ENCODE assay signal across 12 cellular contexts in genomic region chr21:45289655-45290515, GRCh38. TPM values are rescaled to one million over a fixed set of nuclear protein-coding genes. Genes with fewer than 3 reads are reported as not detected.
DNase-seq lines count a peak whose midpoint lies in the region; ATAC-seq and TF ChIP-seq lines count a peak whose summit lies in the region.
"Had no signal": no experiment of that assay in that cellular context is flagged by ENCODE, and none has a peak within 500 bp of the region (broad histone marks: within the 10 kb centered on the region; RNA-seq: fewer than 3 reads in every experiment).

No MANE protein-coding gene starts in this region.

- in situ Hi-C loops in ACHN (cut with HindIII; ENCODE audit: low pct_ligation_motif_present, low pct_unique_long_range_greater_than_20kb, low sequenced_read_pairs): no loop called here

- intact Hi-C loops in right lobe of liver (cut with DNase I): loop anchor here in 1 of 2 donors (5.0 kb wide), 2 partner anchors 137 to 152 kb away; no protein-coding TSS in a partner anchor

- H3K4me1 ChIP-seq in GM23338 (ENCODE audit: insufficient read depth) (peaks cover 4% of the 10 kb centered on the region; the same call in 1 of the 2 replicates), right lobe of liver (peaks cover 0 to 15% (median 7%) of the 10 kb centered on the region in 4 donors)

- no peak for ATAC-seq in GM23338
- no peak for ATAC-seq in activated naive CD8-positive, alpha-beta T cell treated with anti-CD3 and anti-CD28 coated beads, Interleukin-2, amount 50 U/mL, for 24 hours
- ATAC-seq in right lobe of liver: no peak
- no peak for ATAC-seq in GM19023 (IDR thresholded peaks at IDR 0.05; ENCODE audit: unreplicated experiment)
- no peak for ATAC-seq in HG03095 (IDR thresholded peaks at IDR 0.05; ENCODE audit: unreplicated experiment)

- peaks cover 25% of the 10 kb centered on the region for H3K79me2 ChIP-seq in GM23338 (replicated peaks; ENCODE audit: insufficient read depth)

- H3K4me3 ChIP-seq in GM23338 (no peak overlapping the region), right lobe of liver (no peak overlapping the region)
- H3K4me3 ChIP-seq: lung, tibial nerve had no signal

- H3K27ac Mint-ChIP-seq in GM23338: no peak overlapping the region
- no peak overlapping the region for H3K27ac Mint-ChIP-seq in activated naive CD8-positive, alpha-beta T cell treated with anti-CD3 and anti-CD28 coated beads, Interleukin-2, amount 50 U/mL, for 24 hours

- H3K36me3 Mint-ChIP-seq in GM23338 (ENCODE audit: low read depth): peaks cover 23% of the 10 kb centered on the region
- peaks cover 8% of the 10 kb centered on the region for H3K36me3 Mint-ChIP-seq in activated naive CD8-positive, alpha-beta T cell treated with anti-CD3 and anti-CD28 coated beads, Interleukin-2, amount 50 U/mL, for 24 hours (ENCODE audit: low read depth)

- H3K9me2 ChIP-seq in GM23338 (ENCODE audit: insufficient read depth): no peaks in the 10 kb centered on the region

- no peak overlapping the region for H3K27ac ChIP-seq in GM23338 (ENCODE audit: low read depth)
- H3K27ac ChIP-seq in right lobe of liver: no peak overlapping the region

- no peak overlapping the region for H3K4me2 ChIP-seq in GM23338

- TF ChIP-seq POLR2A in right lobe of liver (IDR thresholded peaks at IDR 0.05): no peak

- WGBS in right lobe of liver (ENCODE audit: insufficient coverage, low coverage, low lambda C conversion rate, missing lambda C conversion rate): 83% methylated on average over 19 of the region's 19 CpGs

- peak; percentile 26 for DNase-seq in ACHN
- DNase-seq in GM23338 (ENCODE audit: low spot score): peak; percentile 47
- DNase-seq in activated naive CD8-positive, alpha-beta T cell treated with anti-CD3 and anti-CD28 coated beads, Interleukin-2, amount 50 U/mL, for 24 hours: no peak
- DNase-seq in lung microvascular endothelial cell (ENCODE audit: low read depth in 2 of 2): peak; percentile 41 to 44
- no peak for DNase-seq in right lobe of liver
- DNase-seq in NCI-H524 (lab: John Stamatoyannopoulos, UW): no peak
- DNase-seq: MG63; stimulated activated CD4-positive, alpha-beta T cell treated with anti-CD3 and anti-CD28 coated beads, Interleukin-1b, Interleukin-23, amount 100 ng/mL, for 48 hours had no signal

- peaks cover 8% of the 10 kb centered on the region; the same call in 1 of the 2 replicates for H3F3A ChIP-seq in GM23338 (replicated peaks; ENCODE audit: low read depth)

- H3K4me1 Mint-ChIP-seq in GM23338: peaks cover 29% of the 10 kb centered on the region
- peaks cover 22% of the 10 kb centered on the region for H3K4me1 Mint-ChIP-seq in activated naive CD8-positive, alpha-beta T cell treated with anti-CD3 and anti-CD28 coated beads, Interleukin-2, amount 50 U/mL, for 24 hours

- no peaks in the 10 kb centered on the region for H3K9me3 ChIP-seq in right lobe of liver
- H3K9me3 ChIP-seq: MG63, tibial nerve had no signal

- TF ChIP-seq CTCF in GM23338 (conservative IDR thresholded peaks at IDR 0.05; ENCODE audit: low read depth in 2 of 2) (peak; percentile 14 to 32; a peak in 3 of 4 replicates), right lobe of liver (IDR thresholded peaks at IDR 0.05) (peak in 1 of 4 donors; percentile 9)

- peaks cover 18% of the 10 kb centered on the region for H4K20me1 ChIP-seq in GM23338 (replicated peaks; ENCODE audit: insufficient read depth)

- H3K27me3 Mint-ChIP-seq in GM23338 (ENCODE audit: insufficient read depth, low read depth, poor library complexity): peaks cover 10% of the 10 kb centered on the region
- peaks cover 2% of the 10 kb centered on the region for H3K27me3 Mint-ChIP-seq in activated naive CD8-positive, alpha-beta T cell treated with anti-CD3 and anti-CD28 coated beads, Interleukin-2, amount 50 U/mL, for 24 hours

- no peak overlapping the region for H2AFZ ChIP-seq in GM23338

- no peak overlapping the region; the same call in 2 of the 3 replicates for H3K4me3 Mint-ChIP-seq in GM23338
- H3K4me3 Mint-ChIP-seq in activated naive CD8-positive, alpha-beta T cell treated with anti-CD3 and anti-CD28 coated beads, Interleukin-2, amount 50 U/mL, for 24 hours: peak overlapping the region; percentile 36

- H3K9me3 Mint-ChIP-seq in GM23338: no peaks in the 10 kb centered on the region; the same call in 2 of the 3 replicates
- no peaks in the 10 kb centered on the region for H3K9me3 Mint-ChIP-seq in activated naive CD8-positive, alpha-beta T cell treated with anti-CD3 and anti-CD28 coated beads, Interleukin-2, amount 50 U/mL, for 24 hours

- H3K36me3 ChIP-seq in GM23338 (ENCODE audit: insufficient read depth): peaks cover 9% of the 10 kb centered on the region
- H3K36me3 ChIP-seq in right lobe of liver: peaks cover 0 to 11% (median 4%) of the 10 kb centered on the region in 4 donors

- H3K27me3 ChIP-seq in GM23338 (ENCODE audit: insufficient read depth): no peaks in the 10 kb centered on the region
- no peaks in the 10 kb centered on the region for H3K27me3 ChIP-seq in right lobe of liver
- H3K27me3 ChIP-seq: MG63, tibial nerve had no signal

TF ChIP-seq in GM23338, 12 proteins besides CTCF, POLR2A, EP300 and RAD21:
- TF ChIP-seq JUNB (IDR thresholded peaks at IDR 0.05; ENCODE audit: unreplicated experiment): no peak
- no peak for TF ChIP-seq REST (IDR thresholded peaks at IDR 0.05; ENCODE audit: unreplicated experiment)

RNA-seq across cellular contexts. Expression of gene POFUT2, which starts 2.2 kb away (rescaled TPM):
- 34.5 and 36.2 TPM in 2 replicates for total RNA-seq in GM23338 (2014; rRNA removed; shearing (Covaris generic))
- 10.9 and 12.1 TPM in 2 replicates for polyA plus RNA-seq in GM23338 (2016; fragmentation: Nextera tagmentation; extraction: Ambion mirVana)
- total RNA-seq in lung microvascular endothelial cell (12.2 and 15.7 TPM in 2 replicates), right lobe of liver (10 to 100 TPM; 10.5 to 22.0 (median 13.7) TPM)

Comparison
In these comparisons a context has a peak if more than half of its experiments do, and no peak if none do; other contexts are left out.
1. DNase-seq: peak in ACHN (single experiment), GM23338 (single experiment) and lung microvascular endothelial cell (2 of 2); none in activated naive CD8-positive, alpha-beta T cell treated with anti-CD3 and anti-CD28 coated beads, Interleukin-2, amount 50 U/mL, for 24 hours (single experiment), right lobe of liver (0 of 3) and NCI-H524 (0 of 2).